In the genomic region with DNA sequence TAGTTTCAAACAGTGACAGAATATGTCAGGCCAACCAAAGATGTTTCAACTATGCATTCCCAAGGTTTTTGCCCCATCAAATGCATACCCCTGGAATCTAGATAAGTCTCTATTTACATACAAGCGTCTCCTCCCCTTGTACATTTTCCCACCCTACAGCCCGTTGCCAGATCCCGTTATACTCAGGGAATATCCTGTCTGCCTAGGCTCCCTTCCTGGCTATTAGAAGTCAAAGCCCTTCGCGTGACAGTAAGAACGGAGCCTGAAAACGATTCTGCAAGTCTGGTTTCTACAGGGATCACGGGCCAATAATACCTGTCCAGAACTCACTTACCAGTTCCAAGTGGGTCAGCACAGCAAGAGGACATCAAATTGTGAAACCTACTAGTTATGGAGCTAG, we compare ENCODE assay signal across 24 cellular contexts.
DNase-seq lines count a peak whose midpoint lies in the region; ATAC-seq, FAIRE-seq and TF ChIP-seq lines count a peak whose summit lies in the region.
"Had no signal": no experiment of that assay in that cellular context is flagged by ENCODE, and none has a peak within 500 bp of the region (broad histone marks: within the 10 kb centered on the region; RNA-seq: fewer than 3 reads in every experiment).

No MANE protein-coding gene starts in this region.

- intact Hi-C loops in kidney (cut with DNase I), result no loop called here
- intact Hi-C loops in sciatic nerve (cut with DNase I), result no loop called here

- H4K20me1 ChIP-seq in BLaER1, result no peaks in the 10 kb centered on the region
- H4K20me1 ChIP-seq in BLaER1 treated with 17β-estradiol and CSF1 and Interleukin-3, amounts not matched to agents 10 nM and 100 nM, result peaks cover 0 to 7% (median 0%) of the 10 kb centered on the region in 11 experiments; a peak in 1 of 22 replicates

- H3K4me3 ChIP-seq in BLaER1 (no peak overlapping the region), kidney (ENCODE audit: low read length in 2 of 2) (no peak overlapping the region)
- H3K4me3 ChIP-seq in BLaER1 treated with 17β-estradiol and CSF1 and Interleukin-3, amounts not matched to agents 10 nM and 100 nM, result no peak overlapping the region
- H3K4me3 ChIP-seq: GM23248, HAP-1, SJSA1 had no signal

- H3K9me3 ChIP-seq in BLaER1 (no peaks in the 10 kb centered on the region), kidney (ENCODE audit: control insufficient read depth in 1 of 2, low read length in 2 of 2) (no peaks in the 10 kb centered on the region)
- no peaks in the 10 kb centered on the region for H3K9me3 ChIP-seq in BLaER1 treated with 17β-estradiol and CSF1 and Interleukin-3, amounts not matched to agents 10 nM and 100 nM (replicated peaks in 1 of 11)
- H3K9me3 ChIP-seq: Caco-2, HAP-1, SJSA1 had no signal

- DNase-seq in kidney, result no peak
- no peak for DNase-seq in sciatic nerve (ENCODE audit: low spot score)
- DNase-seq in NCI-H187 (lab: John Stamatoyannopoulos, UW), result no peak
- DNase-seq: Caco-2; CD4-positive, alpha-beta memory T cell; GM23248; IMR-90; NCI-H1092 treated with DMSO at 0.1 percent for 48 hours; NCI-H146; NCI-H2029 treated with DMSO at 0.1 percent for 48 hours; NCI-H2171; NCI-H345; NCI-H524; NCI-H82 had no signal

- no peaks in the 10 kb centered on the region for H3K27me3 ChIP-seq in BLaER1
- H3K27me3 ChIP-seq in BLaER1 treated with 17β-estradiol and CSF1 and Interleukin-3, amounts not matched to agents 10 nM and 100 nM, result 0 out of 22 replicates have a peak, but pooled peaks cover 0 to 4% (median 0%) of the 10 kb centered on the region in 11 experiments
- H3K27me3 ChIP-seq: SJSA1 had no signal

- peak overlapping the region; percentile 6; the same call in 1 of the 2 replicates for H3K4me2 ChIP-seq in BLaER1
- H3K4me2 ChIP-seq in BLaER1 treated with 17β-estradiol and CSF1 and Interleukin-3, amounts not matched to agents 10 nM and 100 nM, result peak overlapping the region in 7 of 11 experiments; percentile 55 to 84 (median 72); a peak in 7 of 22 replicates
- H3K4me2 ChIP-seq: KMS-11 had no signal

- no peaks in the 10 kb centered on the region for H3K36me3 ChIP-seq in BLaER1
- H3K36me3 ChIP-seq in BLaER1 treated with 17β-estradiol and CSF1 and Interleukin-3, amounts not matched to agents 10 nM and 100 nM, result no peaks in the 10 kb centered on the region
- no peaks in the 10 kb centered on the region for H3K36me3 ChIP-seq in kidney (ENCODE audit: control insufficient read depth in 1 of 2, insufficient read depth in 2 of 2, low read length in 2 of 2)
- H3K36me3 ChIP-seq: HAP-1, SJSA1 had no signal

- ATAC-seq in sciatic nerve (peak; percentile 41), HG02981 (IDR thresholded peaks at IDR 0.05; ENCODE audit: unreplicated experiment) (no peak), GM21526 (IDR thresholded peaks at IDR 0.05; ENCODE audit: low FRiP score, unreplicated experiment) (no peak)
- ATAC-seq: Panc1 had no signal

- FAIRE-seq in kidney (lab: Jason Lieb, UNC), result no peak
- FAIRE-seq: G401.6, GM12892 had no signal

- H3K9ac ChIP-seq in BLaER1 (no peak overlapping the region), kidney (ENCODE audit: low read length in 2 of 2) (no peak overlapping the region)
- H3K9ac ChIP-seq in BLaER1 treated with 17β-estradiol and CSF1 and Interleukin-3, amounts not matched to agents 10 nM and 100 nM, result no peak overlapping the region
- H3K9ac ChIP-seq: GM23248, KMS-11 had no signal

- TF ChIP-seq CTCF in kidney (IDR thresholded peaks at IDR 0.05; ENCODE audit: borderline replicate concordance, extremely low read depth, insufficient read depth), result no peak

- H3K4me1 ChIP-seq in BLaER1 (peaks cover 58% of the 10 kb centered on the region), kidney (ENCODE audit: control insufficient read depth in 1 of 2, insufficient read depth in 1 of 2, low read depth in 1 of 2, low read length in 2 of 2) (peaks cover 23 to 30% of the 10 kb centered on the region in 2 donors)
- H3K4me1 ChIP-seq in BLaER1 treated with 17β-estradiol and CSF1 and Interleukin-3, amounts not matched to agents 10 nM and 100 nM, result peaks cover 41 to 63% (median 47%) of the 10 kb centered on the region in 10 experiments
- H3K4me1 ChIP-seq: Caco-2, HAP-1 had no signal

- H3K27ac ChIP-seq in BLaER1 (no peak overlapping the region), kidney (ENCODE audit: low read depth in 2 of 2, low read length in 2 of 2) (peak overlapping the region; percentile 68 to 86)
- H3K27ac ChIP-seq in BLaER1 treated with 17β-estradiol and CSF1 and Interleukin-3, amounts not matched to agents 10 nM and 100 nM, result no peak overlapping the region
- H3K27ac ChIP-seq: GM23248, KMS-11, SJSA1 had no signal

Comparison
In these comparisons a context has a peak if more than half of its experiments do, and no peak if none do; other contexts are left out.
1. H3K27ac ChIP-seq: peak in kidney (2 of 2); none in BLaER1 (single experiment) and BLaER1 treated with 17β-estradiol and CSF1 and Interleukin-3, amounts not matched to agents 10 nM and 100 nM (0 of 11).